Comparison of ENCODE assay signal across 25 cellular contexts in the genomic region with DNA sequence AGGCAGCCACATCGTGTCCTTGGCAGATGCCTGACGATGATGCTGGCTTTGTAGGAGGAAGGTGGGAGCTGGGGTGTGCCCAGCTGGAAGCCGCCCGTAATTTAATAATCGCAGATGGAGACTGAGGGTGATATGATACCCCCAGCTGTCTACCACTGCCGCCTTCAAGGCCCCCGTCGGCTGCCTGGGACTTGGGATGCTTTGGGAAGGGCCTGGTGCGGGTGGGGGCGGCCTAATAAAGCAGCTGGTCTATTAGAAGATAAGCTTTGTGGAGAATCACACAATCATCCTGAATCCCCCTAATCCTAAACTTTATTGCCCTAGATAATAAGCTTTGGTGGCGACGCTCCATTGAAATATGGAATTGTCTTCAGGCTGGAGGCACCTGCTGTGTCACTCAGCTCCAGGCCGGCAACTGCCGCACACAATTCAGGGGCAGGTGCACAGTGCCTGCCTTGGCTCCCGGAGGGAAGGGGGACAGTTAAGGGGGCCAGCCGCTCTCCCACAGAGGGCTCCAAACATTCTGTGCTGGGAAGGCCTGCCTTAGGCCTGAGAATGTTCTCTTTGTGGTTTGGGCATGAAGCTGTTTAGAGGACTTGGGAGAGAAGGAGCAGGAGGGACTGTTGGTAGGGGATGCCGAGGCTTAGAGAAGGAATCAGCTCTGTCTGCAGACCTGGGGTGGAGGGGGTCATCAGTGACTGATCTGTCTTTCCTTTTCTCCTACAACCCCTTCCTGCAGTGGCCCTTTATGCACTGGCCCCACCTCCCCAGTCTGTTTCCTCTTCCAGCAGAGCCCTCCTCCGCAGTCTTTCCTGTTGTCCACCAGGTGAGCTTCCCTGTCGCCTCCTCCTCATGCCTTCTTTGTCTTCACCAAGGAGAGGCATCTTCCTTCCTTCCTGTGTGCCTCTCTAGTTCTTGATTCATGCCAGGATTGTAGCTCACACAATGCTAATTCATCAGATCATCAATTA.
DNase-seq lines count a peak whose midpoint lies in the region; ATAC-seq and TF ChIP-seq lines count a peak whose summit lies in the region.
"Had no signal": no experiment of that assay in that cellular context is flagged by ENCODE, and none has a peak within 500 bp of the region (broad histone marks: within the 10 kb centered on the region; RNA-seq: fewer than 3 reads in every experiment).

No MANE protein-coding gene starts in this region.

- H4K8ac ChIP-seq in neuronal stem cell (ENCODE audit: low read depth, low read length), result no peak overlapping the region

- H2AFZ ChIP-seq in GM23338 (no peak overlapping the region), neuronal stem cell (ENCODE audit: low read length) (no peak overlapping the region)

- H2BK120ac ChIP-seq in neuronal stem cell (ENCODE audit: low read depth, low read length), result no peak overlapping the region

- H2BK5ac ChIP-seq in neuronal stem cell (ENCODE audit: low read length), result no peak overlapping the region

- H3K18ac ChIP-seq in neuronal stem cell (ENCODE audit: low read length), result peak overlapping the region; percentile 66

- no peak overlapping the region for H3K4ac ChIP-seq in neuronal stem cell (ENCODE audit: low read length)

- DNase-seq in GM23338 (ENCODE audit: low spot score) (peak; percentile 38), NCI-H524 (lab: John Stamatoyannopoulos, UW) (peak; percentile 95 to 98), endodermal cell (no peak), neuronal stem cell (ENCODE audit: low spot score) (no peak), SHP77 (lab: John Stamatoyannopoulos, UW) (no peak), NCI-H226 (no peak), COLO668 (lab: John Stamatoyannopoulos, UW; ENCODE audit: unreplicated experiment) (no peak)
- DNase-seq: activated CD4-positive, alpha-beta T cell treated with anti-CD3 and anti-CD28 coated beads, Interleukin-2, amount 50 U/mL, for 48 hours; activated CD4-positive, CD25-positive, alpha-beta regulatory T cell; activated naive CD4-positive, alpha-beta T cell treated with anti-CD3 and anti-CD28 coated beads, Interleukin-2, amount 10 ng/mL, durations not matched to agents 7 days and 5 days; brain microvascular endothelial cell; GOT3; left ventricle myocardium inferior; NCI-H1092; NCI-H2029 treated with DMSO at 0.1 percent for 48 hours; NCI-H446; SHP77 treated with DMSO at 0.1 percent for 48 hours; sigmoid colon; stimulated activated naive CD8-positive, alpha-beta T cell treated with anti-CD3 and anti-CD28 coated beads, Interleukin-15, Interleukin-2, amounts not matched to agents 100 U/mL and 50 U/mL, for 24 hours; T1000; testis; uterus had no signal

- H3K4me3 Mint-ChIP-seq in GM23338 (no peak overlapping the region), endodermal cell (no peak overlapping the region)
- H3K4me3 Mint-ChIP-seq: activated naive CD4-positive, alpha-beta T cell treated with anti-CD3 and anti-CD28 coated beads, Interleukin-2, amount 10 ng/mL, durations not matched to agents 7 days and 5 days; activated T-helper 1 cell treated with anti-CD3 and anti-CD28 coated beads, Interleukin-12 subunit alpha, Interleukin-12 subunit beta, Interleukin-2, Interleukin-4 antibody, amounts not matched to agents 30 ng/mL and 10 ng/mL and 1 ng/mL, durations not matched to agents 14 hours and 24 hours and 36 hours had no signal

- TF ChIP-seq CTCF in GM23338 (conservative IDR thresholded peaks at IDR 0.05; ENCODE audit: low read depth in 2 of 2), result no peak
- TF ChIP-seq CTCF in endodermal cell (conservative IDR thresholded peaks at IDR 0.05), result peak; percentile 33

- H3K4me1 ChIP-seq in GM23338 (ENCODE audit: insufficient read depth) (no peaks in the 10 kb centered on the region), endodermal cell (ENCODE audit: control insufficient read depth, insufficient read depth, low read length) (no peaks in the 10 kb centered on the region), neuronal stem cell (ENCODE audit: control insufficient read depth in 2 of 2, insufficient read depth in 1 of 2, low read depth in 1 of 2, low read length in 2 of 2) (peaks cover 0 to 10% of the 10 kb centered on the region in 2 donors)
- H3K4me1 ChIP-seq: BLaER1 treated with 17β-estradiol and CSF1 and Interleukin-3, amounts not matched to agents 10 nM and 100 nM; uterus had no signal

- H3K27me3 Mint-ChIP-seq in GM23338 (ENCODE audit: insufficient read depth, low read depth, poor library complexity) (no peaks in the 10 kb centered on the region), endodermal cell (ENCODE audit: insufficient read depth) (no peaks in the 10 kb centered on the region)
- H3K27me3 Mint-ChIP-seq: activated naive CD4-positive, alpha-beta T cell treated with anti-CD3 and anti-CD28 coated beads, Interleukin-2, amount 10 ng/mL, durations not matched to agents 7 days and 5 days had no signal

- H2BK15ac ChIP-seq in neuronal stem cell (ENCODE audit: low read length), result no peak overlapping the region

- peaks cover 14% of the 10 kb centered on the region for H3K9me3 ChIP-seq in endodermal cell (ENCODE audit: control insufficient read depth, low read length)
- no peaks in the 10 kb centered on the region for H3K9me3 ChIP-seq in neuronal stem cell (replicated peaks in 1 of 2; ENCODE audit: control insufficient read depth in 2 of 2, insufficient read depth in 1 of 2, low read depth in 1 of 2, low read length in 2 of 2)
- H3K9me3 ChIP-seq: BLaER1 treated with 17β-estradiol and CSF1 and Interleukin-3, amounts not matched to agents 10 nM and 100 nM; left ventricle myocardium inferior; sigmoid colon; testis; uterus had no signal

- ATAC-seq in GM23338, result no peak
- ATAC-seq in GM21825 (IDR thresholded peaks at IDR 0.05; ENCODE audit: unreplicated experiment), result no peak
- ATAC-seq: stimulated activated naive CD8-positive, alpha-beta T cell treated with anti-CD3 and anti-CD28 coated beads, Interleukin-15, Interleukin-2, amounts not matched to agents 100 U/mL and 50 U/mL, for 24 hours had no signal

- H3K9ac ChIP-seq in endodermal cell (ENCODE audit: extremely low read depth, low read length, poor library complexity, severe bottlenecking) (no peak overlapping the region), neuronal stem cell (ENCODE audit: low read depth, low read length, poor library complexity) (no peak overlapping the region)
- H3K9ac ChIP-seq: BLaER1 treated with 17β-estradiol and CSF1 and Interleukin-3, amounts not matched to agents 10 nM and 100 nM had no signal

- peak overlapping the region; percentile 57 for H2AK5ac ChIP-seq in neuronal stem cell (ENCODE audit: low read depth, low read length)

- 0 out of 2 replicates have a peak, but pooled peaks cover 3% of the 10 kb centered on the region for H3K9me2 ChIP-seq in GM23338 (ENCODE audit: insufficient read depth)

- H3K36me3 ChIP-seq in GM23338 (ENCODE audit: insufficient read depth) (peaks cover 10% of the 10 kb centered on the region), endodermal cell (ENCODE audit: control insufficient read depth, insufficient read depth, low read length) (no peaks in the 10 kb centered on the region), neuronal stem cell (replicated peaks in 1 of 2; ENCODE audit: control insufficient read depth in 2 of 2, insufficient read depth in 2 of 2, low read length in 2 of 2) (no peaks in the 10 kb centered on the region)
- H3K36me3 ChIP-seq: BLaER1 treated with 17β-estradiol and CSF1 and Interleukin-3, amounts not matched to agents 10 nM and 100 nM; brain microvascular endothelial cell; left ventricle myocardium inferior; sigmoid colon; uterus had no signal

- H3K14ac ChIP-seq in neuronal stem cell (ENCODE audit: low read length), result no peak overlapping the region

- H4K91ac ChIP-seq in neuronal stem cell (ENCODE audit: low read depth, low read length, poor library complexity), result no peak overlapping the region

- H3K4me3 ChIP-seq in GM23338 (no peak overlapping the region), endodermal cell (ENCODE audit: low read length) (no peak overlapping the region), neuronal stem cell (ENCODE audit: low read length in 2 of 2) (no peak overlapping the region)
- H3K4me3 ChIP-seq: BLaER1 treated with 17β-estradiol and CSF1 and Interleukin-3, amounts not matched to agents 10 nM and 100 nM; left ventricle myocardium inferior; sigmoid colon; testis; uterus had no signal

- no peak overlapping the region for H2BK12ac ChIP-seq in neuronal stem cell (ENCODE audit: low read length)

- H3K27me3 ChIP-seq in GM23338 (ENCODE audit: insufficient read depth) (no peaks in the 10 kb centered on the region), endodermal cell (ENCODE audit: control insufficient read depth, insufficient read depth, low read length, poor library complexity, severe bottlenecking) (no peaks in the 10 kb centered on the region), neuronal stem cell (ENCODE audit: control insufficient read depth in 3 of 3, insufficient read depth in 3 of 3, low read depth in 1 of 3, low read length in 3 of 3) (no peaks in the 10 kb centered on the region)
- H3K27me3 ChIP-seq: BLaER1 treated with 17β-estradiol and CSF1 and Interleukin-3, amounts not matched to agents 10 nM and 100 nM; brain microvascular endothelial cell; sigmoid colon; testis; uterus had no signal

- H3K79me2 ChIP-seq in GM23338 (replicated peaks; ENCODE audit: insufficient read depth), result no peaks in the 10 kb centered on the region

- no peaks in the 10 kb centered on the region for H4K20me1 ChIP-seq in GM23338 (replicated peaks; ENCODE audit: insufficient read depth)
- H4K20me1 ChIP-seq: BLaER1 treated with 17β-estradiol and CSF1 and Interleukin-3, amounts not matched to agents 10 nM and 100 nM had no signal

- H3K4me1 Mint-ChIP-seq in GM23338 (peaks cover 4% of the 10 kb centered on the region; the same call in 1 of the 3 replicates), endodermal cell (peaks cover 5% of the 10 kb centered on the region)
- H3K4me1 Mint-ChIP-seq: activated naive CD4-positive, alpha-beta T cell treated with anti-CD3 and anti-CD28 coated beads, Interleukin-2, amount 10 ng/mL, durations not matched to agents 7 days and 5 days had no signal

- no peaks in the 10 kb centered on the region for H3F3A ChIP-seq in GM23338 (replicated peaks; ENCODE audit: low read depth)

- H3K9me3 Mint-ChIP-seq in GM23338 (peaks cover 26% of the 10 kb centered on the region), endodermal cell (peaks cover 18% of the 10 kb centered on the region)
- H3K9me3 Mint-ChIP-seq: activated naive CD4-positive, alpha-beta T cell treated with anti-CD3 and anti-CD28 coated beads, Interleukin-2, amount 10 ng/mL, durations not matched to agents 7 days and 5 days; activated T-helper 1 cell treated with anti-CD3 and anti-CD28 coated beads, Interleukin-12 subunit alpha, Interleukin-12 subunit beta, Interleukin-2, Interleukin-4 antibody, amounts not matched to agents 30 ng/mL and 10 ng/mL and 1 ng/mL, durations not matched to agents 14 hours and 24 hours and 36 hours had no signal

- H3K79me1 ChIP-seq in neuronal stem cell (ENCODE audit: low read depth, low read length), result no peaks in the 10 kb centered on the region

- 91 to 96% methylated on average over 12 to 19 of the region's 19 CpGs for WGBS in endodermal cell (ENCODE audit: insufficient coverage in 1 of 2, insufficient read length in 1 of 2), 2 experiments
- WGBS in neuronal stem cell (ENCODE audit: extremely low coverage in 2 of 2, insufficient read length in 2 of 2, insufficient replicate concordance in 1 of 2), 2 donors, result no CpG with 5 or more reads among the region's 19 CpGs

- H3K27ac ChIP-seq in GM23338 (ENCODE audit: low read depth) (no peak overlapping the region), endodermal cell (ENCODE audit: low read depth, low read length) (no peak overlapping the region), neuronal stem cell (replicated peaks; ENCODE audit: low read length) (no peak overlapping the region)
- H3K27ac ChIP-seq: BLaER1 treated with 17β-estradiol and CSF1 and Interleukin-3, amounts not matched to agents 10 nM and 100 nM; brain microvascular endothelial cell; left ventricle myocardium inferior; sigmoid colon; testis; uterus had no signal

- H3K4me2 ChIP-seq in GM23338, result no peak overlapping the region
- H3K4me2 ChIP-seq in neuronal stem cell (ENCODE audit: insufficient read depth, low read length, poor library complexity, severe bottlenecking), result no peak overlapping the region
- H3K4me2 ChIP-seq: BLaER1 treated with 17β-estradiol and CSF1 and Interleukin-3, amounts not matched to agents 10 nM and 100 nM had no signal

- H3K27ac Mint-ChIP-seq in GM23338, result no peak overlapping the region
- peak overlapping the region; percentile 13 for H3K27ac Mint-ChIP-seq in endodermal cell
- H3K27ac Mint-ChIP-seq: activated naive CD4-positive, alpha-beta T cell treated with anti-CD3 and anti-CD28 coated beads, Interleukin-2, amount 10 ng/mL, durations not matched to agents 7 days and 5 days; activated T-helper 1 cell treated with anti-CD3 and anti-CD28 coated beads, Interleukin-12 subunit alpha, Interleukin-12 subunit beta, Interleukin-2, Interleukin-4 antibody, amounts not matched to agents 30 ng/mL and 10 ng/mL and 1 ng/mL, durations not matched to agents 14 hours and 24 hours and 36 hours had no signal

- H3K23ac ChIP-seq in neuronal stem cell (ENCODE audit: low read depth, low read length, poor library complexity), result no peak overlapping the region

- peaks cover 22% of the 10 kb centered on the region for H3K36me3 Mint-ChIP-seq in GM23338 (ENCODE audit: low read depth)
- peaks cover 2% of the 10 kb centered on the region for H3K36me3 Mint-ChIP-seq in endodermal cell (ENCODE audit: low read depth)
- H3K36me3 Mint-ChIP-seq: activated naive CD4-positive, alpha-beta T cell treated with anti-CD3 and anti-CD28 coated beads, Interleukin-2, amount 10 ng/mL, durations not matched to agents 7 days and 5 days had no signal

Comparison
In these comparisons a context has a peak if more than half of its experiments do, and no peak if none do; other contexts are left out.
1. DNase-seq: peak in GM23338 (single experiment) and NCI-H524 (2 of 2); none in endodermal cell (single experiment), neuronal stem cell (single experiment), SHP77 (0 of 2), NCI-H226 (single experiment) and COLO668 (single experiment).